In genomic region chr6:39725632-39725997, GRCh38 we compare ENCODE assay signal across 8 cellular contexts. TPM values are rescaled to one million over a fixed set of nuclear protein-coding genes. Genes with fewer than 3 reads are reported as not detected.
DNase-seq lines count a peak whose midpoint lies in the region; ATAC-seq, FAIRE-seq and TF ChIP-seq lines count a peak whose summit lies in the region.

No MANE protein-coding gene starts in this region.

- H3K23ac ChIP-seq in H1 (ENCODE audit: insufficient read length), result no peak overlapping the region

- H3K4me3 ChIP-seq in AG10803 (ENCODE audit: low read length) (peak overlapping the region; percentile 79), Karpas-422 (ENCODE audit: low read length) (no peak overlapping the region), H1 (ENCODE audit: extremely low read depth in 1 of 4, insufficient read depth in 2 of 4, low read depth in 3 of 4, low read length in 4 of 4) (peak overlapping the region in 1 of 4 experiments; percentile 78; a peak in 1 of 8 replicates), osteoblast (ENCODE audit: insufficient read depth, low read length) (peak overlapping the region; percentile 77)

- no peak overlapping the region for H2AK5ac ChIP-seq in H1 (ENCODE audit: low read depth, low read length)

- ATAC-seq in HG02852 (IDR thresholded peaks at IDR 0.05; ENCODE audit: unreplicated experiment) (no peak), HG03571 (IDR thresholded peaks at IDR 0.05; ENCODE audit: unreplicated experiment) (no peak)

- H3K18ac ChIP-seq in H1 (ENCODE audit: extremely low read depth, low read length), result no peak overlapping the region

- 70% methylated on average over 14 of the region's 14 CpGs; no CpG with 5 or more reads in 1 of the 2 experiments for WGBS in H1 (ENCODE audit: extremely low coverage in 1 of 2, insufficient coverage in 1 of 2, insufficient read length in 1 of 2, insufficient replicate concordance in 2 of 2, low coverage in 1 of 2, low lambda C conversion rate in 2 of 2, missing lambda C conversion rate in 1 of 2), 2 experiments

- no peak overlapping the region for H2BK120ac ChIP-seq in H1 (replicated peaks; ENCODE audit: low read depth, low read length)

- no peak overlapping the region for H4K91ac ChIP-seq in H1 (replicated peaks; ENCODE audit: insufficient read length, low read length)

- H2BK15ac ChIP-seq in H1 (ENCODE audit: low read length), result no peak overlapping the region; the same call in 1 of the 2 replicates

- no peak for FAIRE-seq in H1 (lab: Jason Lieb, UNC)

- H2BK20ac ChIP-seq in H1 (ENCODE audit: low read length), result no peak overlapping the region

- H3K4ac ChIP-seq in H1 (replicated peaks; ENCODE audit: insufficient read length, low read depth, low read length), result no peak overlapping the region

- no peak for TF ChIP-seq EP300 in H1 (IDR thresholded peaks at IDR 0.05; ENCODE audit: borderline replicate concordance in 1 of 2, low read depth in 2 of 2, low read length in 2 of 2)

- H3K56ac ChIP-seq in H1 (replicated peaks; ENCODE audit: insufficient read length, low read depth, low read length), result no peak overlapping the region

- H3K14ac ChIP-seq in H1 (ENCODE audit: insufficient read length), result no peak overlapping the region

- H3K9me3 ChIP-seq in Karpas-422 (ENCODE audit: low read length), result no peaks in the 10 kb centered on the region
- no peaks in the 10 kb centered on the region for H3K9me3 ChIP-seq in H1 (ENCODE audit: insufficient read depth in 2 of 2, low read depth in 1 of 2, low read length in 1 of 2)
- H3K9me3 ChIP-seq in osteoblast (ENCODE audit: low read depth, low read length), result no peaks in the 10 kb centered on the region

- no peak overlapping the region for H2BK12ac ChIP-seq in H1 (ENCODE audit: low read depth, low read length)

- H3K9ac ChIP-seq in Karpas-422 (ENCODE audit: low read length) (no peak overlapping the region), H1 (replicated peaks in 1 of 4; ENCODE audit: extremely low read depth in 1 of 4, low read depth in 3 of 4, low read length in 3 of 4) (no peak overlapping the region)

- no peaks in the 10 kb centered on the region for H3K79me1 ChIP-seq in H1 (ENCODE audit: low read depth, low read length)

- no peaks in the 10 kb centered on the region for H3K9me2 ChIP-seq in Karpas-422 (replicated peaks; ENCODE audit: insufficient read depth, low read length)

- no peak for DNase-seq in AG10803 (ENCODE audit: low read depth)
- DNase-seq in Karpas-422, result no peak
- DNase-seq in H1 (ENCODE audit: low read depth in 1 of 2, low spot score in 2 of 2), result no peak
- no peak for DNase-seq in osteoblast (ENCODE audit: insufficient read length, low spot score, missing footprints)
- no peak for DNase-seq in NOMO-1 treated with dmso at 0.1 percent for 144 hours (lab: John Stamatoyannopoulos, UW; ENCODE audit: unreplicated experiment)
- no peak for DNase-seq in NCI-H526 treated with DMSO at 0.1 percent for 48 hours (lab: John Stamatoyannopoulos, UW)

- TF ChIP-seq RAD21 in H1 (IDR thresholded peaks at IDR 0.05 in 1 of 2, conservative IDR thresholded peaks at IDR 0.05 in 1 of 2; ENCODE audit: low read depth in 2 of 2, low read length in 2 of 2), result no peak

- H3K27ac ChIP-seq in Karpas-422 (ENCODE audit: low read length) (no peak overlapping the region), H1 (ENCODE audit: low read depth, low read length) (no peak overlapping the region), osteoblast (ENCODE audit: low read depth, low read length) (no peak overlapping the region)

- no peaks in the 10 kb centered on the region for H4K20me1 ChIP-seq in Karpas-422 (ENCODE audit: insufficient read depth, low read depth, low read length)
- H4K20me1 ChIP-seq in H1 (replicated peaks in 1 of 2; ENCODE audit: control insufficient read depth in 1 of 2, insufficient read depth in 2 of 2, low read length in 2 of 2), result no peaks in the 10 kb centered on the region
- no peaks in the 10 kb centered on the region for H4K20me1 ChIP-seq in osteoblast (ENCODE audit: insufficient read depth, low read length)

- H3K27me3 ChIP-seq in Karpas-422 (ENCODE audit: low read length) (no peaks in the 10 kb centered on the region), H1 (replicated peaks in 1 of 4; ENCODE audit: control insufficient read depth in 3 of 4, extremely low read depth in 1 of 4, insufficient read depth in 3 of 4, low read length in 3 of 4) (no peaks in the 10 kb centered on the region), osteoblast (ENCODE audit: insufficient read depth, low read length) (no peaks in the 10 kb centered on the region)

- no peak for TF ChIP-seq POLR2A in H1 (IDR thresholded peaks at IDR 0.05; ENCODE audit: control extremely low read depth in 1 of 2, low read depth in 2 of 2, low read length in 2 of 2)

- CTCF ChIA-PET in H1 (lab: Charles Lee; ENCODE audit: partially characterized antibody), result interaction anchor here (0.7 kb wide), 1 partner anchor 140 kb away, joined by 3 read pairs; no protein-coding TSS in a partner anchor

- no peaks in the 10 kb centered on the region for H3K79me2 ChIP-seq in Karpas-422 (ENCODE audit: low read length)
- no peaks in the 10 kb centered on the region for H3K79me2 ChIP-seq in H1 (ENCODE audit: control insufficient read depth in 1 of 2, insufficient read depth in 2 of 2, low read length in 2 of 2)
- H3K79me2 ChIP-seq in osteoblast (ENCODE audit: insufficient read depth, low read length), result no peaks in the 10 kb centered on the region

- POLR2A ChIA-PET in H1 (lab: Charles Lee; ENCODE audit: partially characterized antibody), result no interaction called here

- H3K23me2 ChIP-seq in H1 (ENCODE audit: low read depth, low read length), result peaks cover 3% of the 10 kb centered on the region; the same call in 1 of the 2 replicates

- TF ChIP-seq CTCF in AG10803 (conservative IDR thresholded peaks at IDR 0.05; ENCODE audit: low read length) (no peak), H1 (IDR thresholded peaks at IDR 0.05; ENCODE audit: control extremely low read depth in 1 of 3, insufficient read depth in 1 of 3, low read depth in 1 of 3, low read length in 3 of 3) (no peak), osteoblast (IDR thresholded peaks at IDR 0.05; ENCODE audit: extremely low read depth, low read depth, low read length) (no peak)

- no peak overlapping the region for H2AFZ ChIP-seq in Karpas-422 (ENCODE audit: low read length)
- H2AFZ ChIP-seq in H1 (ENCODE audit: low read length), result peak overlapping the region; percentile 90; the same call in 1 of the 2 replicates
- H2AFZ ChIP-seq in osteoblast (ENCODE audit: low read length), result peak overlapping the region; percentile 88

- no peak overlapping the region for H2BK5ac ChIP-seq in H1 (ENCODE audit: low read depth, low read length)

- H3K4me2 ChIP-seq in Karpas-422 (ENCODE audit: low read depth, low read length, poor library complexity, severe bottlenecking), result peak overlapping the region; percentile 26
- H3K4me2 ChIP-seq in H1 (ENCODE audit: insufficient read depth in 1 of 2, low read depth in 2 of 2, low read length in 2 of 2), result peak overlapping the region; percentile 15 to 89
- peak overlapping the region; percentile 87 for H3K4me2 ChIP-seq in osteoblast (ENCODE audit: insufficient read depth, low read length)

- H4K8ac ChIP-seq in H1 (ENCODE audit: extremely low read depth, insufficient read depth, low read length), result no peak overlapping the region

- no peak overlapping the region for H4K5ac ChIP-seq in H1 (ENCODE audit: insufficient read length, low read depth, low read length)

- H3K4me1 ChIP-seq in Karpas-422 (ENCODE audit: low read length) (no peaks in the 10 kb centered on the region), H1 (replicated peaks in 1 of 4; ENCODE audit: control insufficient read depth in 3 of 4, insufficient read depth in 4 of 4, low read length in 3 of 4) (peaks cover 0 to 6% (median 0%) of the 10 kb centered on the region in 4 experiments; a peak in 2 of 7 replicates), osteoblast (ENCODE audit: insufficient read depth, low read length) (peaks cover 3% of the 10 kb centered on the region)

- H3K36me3 ChIP-seq in Karpas-422 (ENCODE audit: insufficient read depth, low read length) (no peaks in the 10 kb centered on the region), H1 (ENCODE audit: control insufficient read depth in 2 of 4, insufficient read depth in 4 of 4, low read length in 3 of 4) (no peaks in the 10 kb centered on the region), osteoblast (ENCODE audit: insufficient read depth, low read length) (no peaks in the 10 kb centered on the region)

TF ChIP-seq in H1, 55 proteins besides CTCF, POLR2A, EP300 and RAD21:
- TF ChIP-seq RNF2 (IDR thresholded peaks at IDR 0.05; ENCODE audit: borderline replicate concordance, low read depth, low read length, missing control alignments, poor library complexity, severe bottlenecking) (no peak), KDM1A (IDR thresholded peaks at IDR 0.05; ENCODE audit: borderline replicate concordance, low read length) (peak; percentile 89)

RNA-seq across cellular contexts. Expression of gene KIF6, which starts 0.4 kb away (rescaled TPM):
- not detected in 2 replicates for total RNA-seq in Karpas-422 (2014; rRNA removed; shearing (Covaris generic); ENCODE audit: low replicate concordance)
- total RNA-seq in H1 (2021; fragmentation: NEBNext Ultra II Directional; extraction: Animal tissue kit (Norgen Biotek cat#: 25700)), result 0.65 and 1.5 TPM in 2 replicates
- polyA plus RNA-seq in H1 (2011; rRNA removed), result 0.53 and 0.58 TPM in 2 replicates
- 0.50 TPM for polyA plus RNA-seq in H1 (2011; cell fraction: cytosol; rRNA removed)
- 0.47 TPM for polyA plus RNA-seq in H1 (2011; cell fraction: nucleus; rRNA removed)
- 0.92 to 1.6 TPM (median 1.1 TPM) in 4 replicates for polyA plus RNA-seq in H1 (2012, experiment 1 of 2)
- polyA plus RNA-seq in H1 (2012, experiment 2 of 2), result 0.25 TPM
- polyA plus RNA-seq in H1 (2013, experiment 1 of 2), result 0.65 TPM
- 0.74 TPM for polyA plus RNA-seq in H1 (2013, experiment 2 of 2)
- 0.47 and 0.63 TPM in 2 replicates for polyA minus RNA-seq in H1 (2011; rRNA and poly(A)+ RNA removed)
- not detected for polyA minus RNA-seq in H1 (2011; cell fraction: cytosol; rRNA and poly(A)+ RNA removed)
- polyA minus RNA-seq in H1 (2011; cell fraction: nucleus; rRNA and poly(A)+ RNA removed), result 2.8 TPM
- 0.88 and 1.4 TPM in 2 replicates for total RNA-seq in osteoblast

Comparison
In these comparisons a context has a peak if more than half of its experiments do, and no peak if none do; other contexts are left out.
1. H3K4me2 ChIP-seq: peak in every context shown above with its lines; median percentile 87 in osteoblast; 52 in H1; 26 in Karpas-422.